ENCODE assay signal across 1 cellular context in the genomic region with DNA sequence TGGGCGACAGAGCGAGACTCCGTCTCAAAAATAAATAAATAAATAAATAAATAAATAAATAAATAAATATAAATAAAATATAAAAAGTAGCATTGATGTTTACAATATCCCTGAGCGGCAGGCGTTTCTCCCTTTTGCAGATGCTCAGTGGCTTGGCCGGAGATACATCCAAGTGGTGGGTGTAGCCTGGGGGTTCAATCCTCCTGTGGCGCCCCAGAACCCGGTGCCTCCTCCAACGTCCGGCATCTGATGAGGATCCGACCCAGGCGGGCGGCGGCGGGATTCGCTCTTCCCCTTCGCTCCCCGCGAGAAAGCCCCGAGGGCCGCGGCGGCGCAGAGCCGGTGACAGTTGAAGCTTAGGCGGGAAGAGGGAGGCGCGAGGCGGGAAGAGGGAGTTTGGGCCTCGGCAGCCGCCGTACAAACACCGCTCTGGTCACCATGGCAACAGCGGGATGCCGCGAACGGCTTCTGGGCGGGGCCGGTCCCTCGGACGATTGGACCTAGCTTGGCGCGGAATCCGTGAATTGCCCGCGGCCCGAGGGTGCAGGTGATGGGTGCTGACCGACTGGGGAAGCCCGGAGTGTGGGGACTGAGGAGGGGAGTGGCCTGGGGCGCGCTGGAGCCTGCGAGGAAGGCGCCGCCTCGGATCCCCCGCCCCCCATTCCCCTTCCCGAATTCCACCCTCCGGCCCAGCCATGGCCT.
A peak's percentile ranks its signal among the peaks of the same experiment; 100 is the strongest.
TF ChIP-seq lines count a peak whose summit lies in the region.

No MANE protein-coding gene starts in this region.

TF ChIP-seq in K562, 482 proteins besides CTCF, POLR2A, EP300 and RAD21 (continued from another document and continues in another):
- no peak for TF ChIP-seq ZBTB26 (CRISPR knock-in tag; IDR thresholded peaks at IDR 0.05)
- no peak for TF ChIP-seq POLR3A (IDR thresholded peaks at IDR 0.05; ENCODE audit: borderline replicate concordance, extremely low read depth, insufficient read depth, insufficient read length)
- TF ChIP-seq STAT5B (CRISPR knock-in tag; IDR thresholded peaks at IDR 0.05), result no peak
- TF ChIP-seq EHMT2 (IDR thresholded peaks at IDR 0.05), result no peak
- TF ChIP-seq ZNF174 (CRISPR knock-in tag; IDR thresholded peaks at IDR 0.05), result no peak
- no peak for TF ChIP-seq ATF4 (CRISPR knock-in tag; IDR thresholded peaks at IDR 0.05)
- TF ChIP-seq, protein P1, sequence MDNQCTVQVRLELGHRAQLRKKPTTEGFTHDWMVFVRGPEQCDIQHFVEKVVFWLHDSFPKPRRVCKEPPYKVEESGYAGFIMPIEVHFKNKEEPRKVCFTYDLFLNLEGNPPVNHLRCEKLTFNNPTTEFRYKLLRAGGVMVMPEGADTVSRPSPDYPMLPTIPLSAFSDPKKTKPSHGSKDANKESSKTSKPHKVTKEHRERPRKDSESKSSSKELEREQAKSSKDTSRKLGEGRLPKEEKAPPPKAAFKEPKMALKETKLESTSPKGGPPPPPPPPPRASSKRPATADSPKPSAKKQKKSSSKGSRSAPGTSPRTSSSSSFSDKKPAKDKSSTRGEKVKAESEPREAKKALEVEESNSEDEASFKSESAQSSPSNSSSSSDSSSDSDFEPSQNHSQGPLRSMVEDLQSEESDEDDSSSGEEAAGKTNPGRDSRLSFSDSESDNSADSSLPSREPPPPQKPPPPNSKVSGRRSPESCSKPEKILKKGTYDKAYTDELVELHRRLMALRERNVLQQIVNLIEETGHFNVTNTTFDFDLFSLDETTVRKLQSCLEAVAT (IDR thresholded peaks at IDR 0.05), result no peak
- peak; percentile 90 for TF ChIP-seq TOE1 (IDR thresholded peaks at IDR 0.05; ENCODE audit: borderline replicate concordance)
- no peak for TF ChIP-seq TOE1 (CRISPR knock-in tag; IDR thresholded peaks at IDR 0.05; ENCODE audit: borderline replicate concordance, low read depth)
- TF ChIP-seq ZNF717 (CRISPR knock-in tag; IDR thresholded peaks at IDR 0.05), result no peak
- no peak for TF ChIP-seq ZNF124 (CRISPR knock-in tag; IDR thresholded peaks at IDR 0.05)
- TF ChIP-seq, protein P2, sequence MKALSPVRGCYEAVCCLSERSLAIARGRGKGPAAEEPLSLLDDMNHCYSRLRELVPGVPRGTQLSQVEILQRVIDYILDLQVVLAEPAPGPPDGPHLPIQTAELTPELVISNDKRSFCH (CRISPR knock-in tag; IDR thresholded peaks at IDR 0.05), result no peak
- TF ChIP-seq, protein P2 (tag; IDR thresholded peaks at IDR 0.05), result peak; percentile 20; the same call in 1 of the 2 replicates
- peak; percentile 75 for TF ChIP-seq ATF7 (IDR thresholded peaks at IDR 0.05)
- peak; percentile 46; the same call in 1 of the 2 replicates for TF ChIP-seq ZNF24 (IDR thresholded peaks at IDR 0.05)
- no peak for TF ChIP-seq ERF (CRISPR knock-in tag; IDR thresholded peaks at IDR 0.05)
- peak; percentile 100 for TF ChIP-seq MTA3 (IDR thresholded peaks at IDR 0.05; ENCODE audit: borderline replicate concordance)
- no peak for TF ChIP-seq KDM5B (IDR thresholded peaks at IDR 0.05; ENCODE audit: insufficient replicate concordance, low read depth, low read length)
- TF ChIP-seq, protein P3, sequence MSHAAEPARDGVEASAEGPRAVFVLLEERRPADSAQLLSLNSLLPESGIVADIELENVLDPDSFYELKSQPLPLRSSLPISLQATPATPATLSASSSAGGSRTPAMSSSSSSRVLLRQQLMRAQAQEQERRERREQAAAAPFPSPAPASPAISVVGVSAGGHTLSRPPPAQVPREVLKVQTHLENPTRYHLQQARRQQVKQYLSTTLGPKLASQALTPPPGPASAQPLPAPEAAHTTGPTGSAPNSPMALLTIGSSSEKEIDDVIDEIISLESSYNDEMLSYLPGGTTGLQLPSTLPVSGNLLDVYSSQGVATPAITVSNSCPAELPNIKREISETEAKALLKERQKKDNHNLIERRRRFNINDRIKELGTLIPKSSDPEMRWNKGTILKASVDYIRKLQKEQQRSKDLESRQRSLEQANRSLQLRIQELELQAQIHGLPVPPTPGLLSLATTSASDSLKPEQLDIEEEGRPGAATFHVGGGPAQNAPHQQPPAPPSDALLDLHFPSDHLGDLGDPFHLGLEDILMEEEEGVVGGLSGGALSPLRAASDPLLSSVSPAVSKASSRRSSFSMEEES (CRISPR knock-in tag; IDR thresholded peaks at IDR 0.05), result no peak
- TF ChIP-seq ZNF184 (CRISPR knock-in tag; IDR thresholded peaks at IDR 0.05), result no peak
- TF ChIP-seq PHF8 (IDR thresholded peaks at IDR 0.05; ENCODE audit: borderline replicate concordance, low read length), result peak; percentile 43; the same call in 1 of the 2 replicates
- TF ChIP-seq IRF2 (CRISPR knock-in tag; IDR thresholded peaks at IDR 0.05), result no peak
- no peak for TF ChIP-seq HMG20A (CRISPR knock-in tag; conservative IDR thresholded peaks at IDR 0.05)
- no peak for TF ChIP-seq GATAD2A (IDR thresholded peaks at IDR 0.05)
- no peak for TF ChIP-seq ZSCAN32 (CRISPR knock-in tag; IDR thresholded peaks at IDR 0.05)
- TF ChIP-seq U2AF2 (optimal IDR thresholded peaks at IDR 0.05; ENCODE audit: low read depth, low read length), result no peak
- TF ChIP-seq ZNF507 (tag; conservative IDR thresholded peaks at IDR 0.05), result no peak
- TF ChIP-seq EWSR1 (IDR thresholded peaks at IDR 0.05; ENCODE audit: borderline replicate concordance, low read depth, partially characterized antibody), result no peak
- peak in 1 of 2 experiments; percentile 64 for TF ChIP-seq AFF1 (IDR thresholded peaks at IDR 0.05; ENCODE audit: low read depth in 1 of 2, partially characterized antibody in 2 of 2)
- TF ChIP-seq MEIS2 (IDR thresholded peaks at IDR 0.05; ENCODE audit: partially characterized antibody), result peak; percentile 64
- no peak for TF ChIP-seq PHB (CRISPR knock-in tag; IDR thresholded peaks at IDR 0.05)
- no peak for TF ChIP-seq NFATC3 (IDR thresholded peaks at IDR 0.05)
- peak in 1 of 2 experiments; percentile 98; a peak in 2 of 4 replicates for TF ChIP-seq CSDE1 (IDR thresholded peaks at IDR 0.05)
- 0 out of 2 replicates have a peak, but pooled peaks have one; percentile 23 for TF ChIP-seq SMC3 (conservative IDR thresholded peaks at IDR 0.05; ENCODE audit: insufficient read depth, low read depth, low read length)
- TF ChIP-seq POLR2AphosphoS2 (IDR thresholded peaks at IDR 0.05; ENCODE audit: low read length), result no peak
- 0 out of 2 replicates have a peak, but pooled peaks have one; percentile 31 for TF ChIP-seq TRIM28 (IDR thresholded peaks at IDR 0.05)
- TF ChIP-seq ZNF444 (CRISPR knock-in tag; IDR thresholded peaks at IDR 0.05), result no peak
- no peak for TF ChIP-seq ZFP1 (CRISPR knock-in tag; IDR thresholded peaks at IDR 0.05)
- TF ChIP-seq, protein P4, sequence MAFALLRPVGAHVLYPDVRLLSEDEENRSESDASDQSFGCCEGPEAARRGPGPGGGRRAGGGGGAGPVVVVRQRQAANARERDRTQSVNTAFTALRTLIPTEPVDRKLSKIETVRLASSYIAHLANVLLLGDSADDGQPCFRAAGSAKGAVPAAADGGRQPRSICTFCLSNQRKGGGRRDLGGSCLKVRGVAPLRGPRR (CRISPR knock-in tag; IDR thresholded peaks at IDR 0.05), result no peak
- TF ChIP-seq, protein P5, sequence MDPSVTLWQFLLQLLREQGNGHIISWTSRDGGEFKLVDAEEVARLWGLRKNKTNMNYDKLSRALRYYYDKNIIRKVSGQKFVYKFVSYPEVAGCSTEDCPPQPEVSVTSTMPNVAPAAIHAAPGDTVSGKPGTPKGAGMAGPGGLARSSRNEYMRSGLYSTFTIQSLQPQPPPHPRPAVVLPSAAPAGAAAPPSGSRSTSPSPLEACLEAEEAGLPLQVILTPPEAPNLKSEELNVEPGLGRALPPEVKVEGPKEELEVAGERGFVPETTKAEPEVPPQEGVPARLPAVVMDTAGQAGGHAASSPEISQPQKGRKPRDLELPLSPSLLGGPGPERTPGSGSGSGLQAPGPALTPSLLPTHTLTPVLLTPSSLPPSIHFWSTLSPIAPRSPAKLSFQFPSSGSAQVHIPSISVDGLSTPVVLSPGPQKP (CRISPR knock-in tag; IDR thresholded peaks at IDR 0.05), result no peak
- no peak for TF ChIP-seq USF2 (CRISPR knock-in tag; IDR thresholded peaks at IDR 0.05)
- TF ChIP-seq ZFP36 (IDR thresholded peaks at IDR 0.05; ENCODE audit: low read depth, low read length, partially characterized antibody), result no peak
- peak; percentile 82; the same call in 1 of the 2 replicates for TF ChIP-seq ZNF395 (CRISPR knock-in tag; IDR thresholded peaks at IDR 0.05)
- TF ChIP-seq, protein P6, sequence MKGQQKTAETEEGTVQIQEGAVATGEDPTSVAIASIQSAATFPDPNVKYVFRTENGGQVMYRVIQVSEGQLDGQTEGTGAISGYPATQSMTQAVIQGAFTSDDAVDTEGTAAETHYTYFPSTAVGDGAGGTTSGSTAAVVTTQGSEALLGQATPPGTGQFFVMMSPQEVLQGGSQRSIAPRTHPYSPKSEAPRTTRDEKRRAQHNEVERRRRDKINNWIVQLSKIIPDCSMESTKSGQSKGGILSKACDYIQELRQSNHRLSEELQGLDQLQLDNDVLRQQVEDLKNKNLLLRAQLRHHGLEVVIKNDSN (CRISPR knock-in tag; IDR thresholded peaks at IDR 0.05), result 0 out of 2 replicates have a peak, but pooled peaks have one; percentile 22
- peak; percentile 80 to 84 for TF ChIP-seq NRF1 (conservative IDR thresholded peaks at IDR 0.05 in 1 of 2, IDR thresholded peaks at IDR 0.05 in 1 of 2)
- 0 out of 4 replicates have a peak, but pooled peaks of 1 of the 2 experiments have one; percentile 23 for TF ChIP-seq SIX5 (IDR thresholded peaks at IDR 0.05; ENCODE audit: borderline replicate concordance in 1 of 2, insufficient read depth in 1 of 2, low read depth in 1 of 2, low read length in 2 of 2)
- peak; percentile 95 for TF ChIP-seq SP1 (CRISPR knock-in tag; IDR thresholded peaks at IDR 0.05)
- TF ChIP-seq TCFL5 (CRISPR knock-in tag; conservative IDR thresholded peaks at IDR 0.05), result no peak
- no peak for TF ChIP-seq HSF4 (CRISPR knock-in tag; IDR thresholded peaks at IDR 0.05; ENCODE audit: borderline replicate concordance)
- TF ChIP-seq ETV1 (tag; conservative IDR thresholded peaks at IDR 0.05; ENCODE audit: low read depth), result 0 out of 2 replicates have a peak, but pooled peaks have one; percentile 24
- no peak for TF ChIP-seq ZNF282 (CRISPR knock-in tag; IDR thresholded peaks at IDR 0.05)
- peak in 1 of 2 experiments; percentile 89; a peak in 1 of 4 replicates for TF ChIP-seq TEAD1 (CRISPR knock-in tag; IDR thresholded peaks at IDR 0.05)
